In the genomic region with DNA sequence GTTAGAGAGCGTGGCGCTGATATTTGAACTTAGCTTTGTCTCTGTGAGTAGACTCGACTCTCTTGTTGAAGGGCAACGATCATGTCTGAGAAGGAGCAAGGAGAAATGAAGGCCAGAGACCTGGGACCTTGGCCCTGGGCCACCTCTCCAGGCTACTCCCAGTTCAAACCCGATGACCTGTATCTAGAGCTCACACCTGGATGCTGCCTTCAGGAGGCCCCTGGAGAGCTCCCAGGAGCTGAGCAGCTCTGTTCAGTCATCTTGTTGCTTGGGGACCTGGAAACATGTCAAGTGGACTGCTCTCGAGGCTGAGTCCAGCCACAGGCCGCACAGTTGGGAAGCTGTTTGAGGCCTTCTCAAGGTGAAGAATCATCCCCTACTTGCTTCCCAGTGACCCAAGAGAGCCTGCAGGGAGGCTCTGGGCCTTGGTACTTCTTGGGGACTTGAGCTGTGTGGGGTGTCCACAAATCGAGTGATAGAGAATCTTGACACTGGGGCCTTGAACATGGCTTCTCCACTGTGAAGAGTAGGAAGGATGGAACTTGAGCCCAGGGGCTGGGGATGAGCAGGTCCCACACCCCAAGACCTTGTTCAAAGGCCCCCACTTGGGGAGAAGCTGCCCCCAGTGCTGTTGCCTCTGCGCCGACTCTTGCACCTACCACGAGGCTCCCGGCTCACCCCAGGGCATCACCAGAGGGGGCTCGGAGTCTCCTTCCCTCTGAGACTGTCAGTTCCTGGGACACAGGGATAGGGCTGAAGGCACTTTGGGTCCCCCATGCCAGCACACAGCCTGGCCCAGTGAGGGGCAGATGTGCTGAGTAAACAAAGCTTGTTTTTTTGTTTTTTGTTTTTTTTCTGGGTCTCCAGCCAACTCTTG, we compare ENCODE assay signal across 16 cellular contexts.
DNase-seq lines count a peak whose midpoint lies in the region; ATAC-seq and TF ChIP-seq lines count a peak whose summit lies in the region.
"Had no signal": no experiment of that assay in that cellular context is flagged by ENCODE, and none has a peak within 500 bp of the region (broad histone marks: within the 10 kb centered on the region; RNA-seq: fewer than 3 reads in every experiment).

No MANE protein-coding gene starts in this region.

- no peaks in the 10 kb centered on the region for H3K36me3 Mint-ChIP-seq in activated naive CD8-positive, alpha-beta T cell treated with anti-CD3 and anti-CD28 coated beads for 36 hours

- no peaks in the 10 kb centered on the region for H3K9me3 ChIP-seq in right atrium auricular region
- H3K9me3 ChIP-seq in heart right ventricle, result no peaks in the 10 kb centered on the region
- H3K9me3 ChIP-seq in sigmoid colon, result no peaks in the 10 kb centered on the region

- no peak for TF ChIP-seq POLR2A in sigmoid colon (IDR thresholded peaks at IDR 0.05)

- no peaks in the 10 kb centered on the region for H3K4me1 Mint-ChIP-seq in activated naive CD8-positive, alpha-beta T cell treated with anti-CD3 and anti-CD28 coated beads for 36 hours
- H3K4me1 Mint-ChIP-seq: B cell, GM23338 had no signal

- no peak overlapping the region for H3K27ac Mint-ChIP-seq in activated naive CD8-positive, alpha-beta T cell treated with anti-CD3 and anti-CD28 coated beads for 36 hours
- H3K27ac Mint-ChIP-seq: B cell; CD4-positive, alpha-beta T cell; GM23338 had no signal

- TF ChIP-seq CTCF in right atrium auricular region (IDR thresholded peaks at IDR 0.05) (no peak), heart right ventricle (IDR thresholded peaks at IDR 0.05) (no peak), sigmoid colon (IDR thresholded peaks at IDR 0.05) (no peak)

- H3K27me3 ChIP-seq in right atrium auricular region (no peaks in the 10 kb centered on the region), heart right ventricle (peaks cover 0 to 15% (median 7%) of the 10 kb centered on the region in 7 donors), sigmoid colon (peaks cover 0 to 4% (median 0%) of the 10 kb centered on the region in 3 donors)

- peaks cover 3% of the 10 kb centered on the region for H3K27me3 Mint-ChIP-seq in activated naive CD8-positive, alpha-beta T cell treated with anti-CD3 and anti-CD28 coated beads for 36 hours
- H3K27me3 Mint-ChIP-seq: B cell had no signal

- no peak for TF ChIP-seq EP300 in sigmoid colon (IDR thresholded peaks at IDR 0.05)

- H3K27ac ChIP-seq in right atrium auricular region (no peak overlapping the region), heart right ventricle (no peak overlapping the region), sigmoid colon (no peak overlapping the region)

- 91 to 94% methylated on average over 13 of the region's 13 CpGs for WGBS in heart right ventricle, 2 donors
- WGBS in sigmoid colon, 2 donors, result 92 to 95% methylated on average over 13 of the region's 13 CpGs

- intact Hi-C loops in heart right ventricle (cut with DNase I) (no loop called here), sigmoid colon (cut with DNase I) (no loop called here)

- DNase-seq in right atrium auricular region (ENCODE audit: low spot score) (peak; percentile 46), heart right ventricle (no peak), islet precursor cell (peak; percentile 43), sigmoid colon (peak; percentile 40), NOMO-1 (lab: John Stamatoyannopoulos, UW; ENCODE audit: unreplicated experiment in 2 of 2) (no peak), NCI-H2029 (lab: John Stamatoyannopoulos, UW) (no peak)
- no peak for DNase-seq in activated naive CD8-positive, alpha-beta T cell treated with anti-CD3 and anti-CD28 coated beads for 36 hours
- DNase-seq: C1 segment of cervical spinal cord; Calu3; CD4-positive, alpha-beta T cell; DMS 273 treated with DMSO at 0.1 percent for 48 hours; DMS79; H7 had no signal

- ATAC-seq in heart right ventricle, result no peak
- ATAC-seq: GM12878 had no signal

- no peak overlapping the region for H3K4me3 Mint-ChIP-seq in activated naive CD8-positive, alpha-beta T cell treated with anti-CD3 and anti-CD28 coated beads for 36 hours
- H3K4me3 Mint-ChIP-seq: B cell; CD4-positive, alpha-beta T cell; GM23338 had no signal

- H3K4me1 ChIP-seq in right atrium auricular region (no peaks in the 10 kb centered on the region), heart right ventricle (no peaks in the 10 kb centered on the region), sigmoid colon (no peaks in the 10 kb centered on the region)

- no peaks in the 10 kb centered on the region for H3K9me3 Mint-ChIP-seq in activated naive CD8-positive, alpha-beta T cell treated with anti-CD3 and anti-CD28 coated beads for 36 hours
- H3K9me3 Mint-ChIP-seq: CD4-positive, alpha-beta T cell; GM23338 had no signal

- no peaks in the 10 kb centered on the region for H3K36me3 ChIP-seq in right atrium auricular region
- H3K36me3 ChIP-seq in heart right ventricle, result no peaks in the 10 kb centered on the region
- no peaks in the 10 kb centered on the region for H3K36me3 ChIP-seq in sigmoid colon

- no peak overlapping the region for H3K4me3 ChIP-seq in right atrium auricular region
- H3K4me3 ChIP-seq in heart right ventricle, result no peak overlapping the region
- H3K4me3 ChIP-seq in sigmoid colon, result no peak overlapping the region
- H3K4me3 ChIP-seq: GM12878, GM23338 had no signal

Comparison
In these comparisons a context has a peak if more than half of its experiments do, and no peak if none do; other contexts are left out.
1. DNase-seq: peak in right atrium auricular region (single experiment), islet precursor cell (single experiment) and sigmoid colon (single experiment); none in heart right ventricle (0 of 2), NOMO-1 (0 of 2), NCI-H2029 (single experiment) and activated naive CD8-positive, alpha-beta T cell treated with anti-CD3 and anti-CD28 coated beads for 36 hours (single experiment).